Comparison of ENCODE assay signal across 12 cellular contexts in the genomic region with DNA sequence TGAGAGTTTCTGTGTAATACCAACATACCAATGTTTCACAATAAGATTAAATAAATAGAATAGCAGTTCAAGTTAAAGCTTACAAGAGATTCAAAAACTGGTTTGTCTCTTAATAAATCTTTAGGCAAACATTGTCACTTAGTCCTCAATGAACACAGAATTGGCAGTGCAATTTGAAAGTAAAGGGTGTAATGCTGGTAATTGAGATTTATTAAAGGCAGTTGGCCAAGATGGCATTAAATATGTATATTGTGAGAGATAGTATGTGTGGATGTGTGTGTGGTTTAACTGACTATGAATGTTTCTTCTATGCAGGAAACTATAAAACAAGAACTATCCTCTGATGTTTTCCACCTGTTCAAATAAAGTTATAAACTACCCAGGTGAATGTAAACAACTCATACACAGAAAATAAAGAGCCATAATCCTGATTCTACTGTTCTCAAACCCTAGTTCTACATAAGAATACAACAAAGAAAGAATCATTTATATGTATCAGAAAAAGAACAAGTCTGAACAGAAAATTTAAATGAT.
"Had no signal": no experiment of that assay in that cellular context is flagged by ENCODE, and none has a peak within 500 bp of the region (broad histone marks: within the 10 kb centered on the region; RNA-seq: fewer than 3 reads in every experiment).

No MANE protein-coding gene starts in this region.

- ATAC-seq: activated naive CD4-positive, alpha-beta T cell treated with anti-CD3 and anti-CD28 coated beads, Interleukin-2, amount 50 U/mL, for 72 hours; stimulated activated naive CD8-positive, alpha-beta T cell treated with anti-CD3 and anti-CD28 coated beads, Interleukin-15, amount 100 ng/mL, for 72 hours had no signal

- DNase-seq: activated CD4-positive, alpha-beta T cell treated with anti-CD3 and anti-CD28 coated beads, Interleukin-2, amount 50 U/mL, for 4 hours; activated CD4-positive, CD25-positive, alpha-beta regulatory T cell treated with anti-CD3 and anti-CD28 coated beads, Interleukin-2, amount 50 U/mL, for 72 hours; activated effector memory CD4-positive, alpha-beta T cell treated with Interleukin-2 at 50 U/mL for 16 hours; activated T-cell treated with anti-CD3 and anti-CD28 coated beads, Interleukin-2, amount 50 U/mL, for 1 hour; amygdala; cerebellar nuclear complex; dermis blood vessel endothelial cell; left ventricle myocardium inferior; stimulated activated CD4-positive, alpha-beta T cell treated with anti-CD3 and anti-CD28 coated beads, Interleukin-4, amount 100 ng/mL, for 1 hour; stimulated activated naive CD8-positive, alpha-beta T cell treated with anti-CD3 and anti-CD28 coated beads, Interleukin-15, amount 100 ng/mL, for 72 hours; testis had no signal
